In the genomic region with DNA sequence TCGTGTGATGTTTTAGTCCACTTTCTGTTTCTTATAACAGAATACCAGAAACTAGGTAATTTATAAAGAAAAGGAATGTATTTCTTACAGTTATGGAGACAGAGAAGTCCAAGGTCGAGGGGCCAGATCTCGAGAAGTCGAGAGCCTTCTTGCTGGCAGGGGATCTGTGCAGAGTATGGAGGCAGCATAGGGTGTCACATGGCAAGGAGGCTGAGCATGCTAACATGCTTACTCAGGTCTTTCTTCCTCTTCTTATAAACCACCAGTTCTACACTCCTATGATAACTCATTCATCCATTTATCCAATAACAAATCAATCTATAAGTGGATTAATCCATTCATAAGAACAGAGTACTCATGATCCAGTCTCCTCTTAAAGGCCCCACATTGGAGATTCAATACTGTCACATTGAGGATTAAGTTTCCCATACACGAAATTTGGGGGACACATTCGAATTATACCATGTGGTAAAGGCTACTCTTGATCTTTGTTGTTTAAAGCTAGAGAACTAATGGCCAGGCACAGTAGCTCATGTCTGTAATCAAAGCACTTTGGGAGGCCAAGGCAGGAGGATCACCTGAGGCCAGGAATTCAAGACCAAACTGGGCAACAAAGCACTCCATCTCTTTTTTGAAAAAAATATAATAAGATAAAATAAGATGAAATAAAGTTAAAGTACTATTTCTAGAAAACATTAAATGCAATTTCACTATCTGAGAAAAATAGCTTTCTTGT, we compare ENCODE assay signal across 9 cellular contexts. TPM values are rescaled to one million over a fixed set of nuclear protein-coding genes. Genes with fewer than 3 reads are reported as not detected.
DNase-seq lines count a peak whose midpoint lies in the region; ATAC-seq, FAIRE-seq and TF ChIP-seq lines count a peak whose summit lies in the region.
"Had no signal": no experiment of that assay in that cellular context is flagged by ENCODE, and none has a peak within 500 bp of the region (broad histone marks: within the 10 kb centered on the region; RNA-seq: fewer than 3 reads in every experiment).

No MANE protein-coding gene starts in this region.

- no peaks in the 10 kb centered on the region for H3K27me3 Mint-ChIP-seq in activated naive CD4-positive, alpha-beta T cell treated with anti-CD3 and anti-CD28 coated beads for 36 hours (ENCODE audit: low read depth)

- peaks cover 45% of the 10 kb centered on the region for H3K4me1 Mint-ChIP-seq in activated naive CD4-positive, alpha-beta T cell treated with anti-CD3 and anti-CD28 coated beads for 36 hours (ENCODE audit: low read depth)

- DNase-seq in activated naive CD4-positive, alpha-beta T cell treated with anti-CD3 and anti-CD28 coated beads for 36 hours = peak; percentile 12
- DNase-seq in activated naive CD4-positive, alpha-beta T cell treated with anti-CD3 and anti-CD28 coated beads, Interleukin-2, amount 50 U/mL, for 16 hours = no peak
- DNase-seq in RWPE2 (ENCODE audit: low spot score) (no peak), endothelial cell of umbilical vein (ENCODE audit: low read depth, low spot score) (peak; percentile 11), D721Med (ENCODE audit: insufficient read length, low spot score) (no peak)
- no peak for DNase-seq in activated CD4-positive, CD25-positive, alpha-beta regulatory T cell treated with anti-CD3 and anti-CD28 coated beads, Interleukin-2, amount 50 U/mL, for 72 hours
- DNase-seq: cerebellar nuclear complex had no signal

- no peak for TF ChIP-seq CTCF in RWPE2 (IDR thresholded peaks at IDR 0.05; ENCODE audit: poor library complexity, severe bottlenecking)
- no peak for TF ChIP-seq CTCF in endothelial cell of umbilical vein (IDR thresholded peaks at IDR 0.05; ENCODE audit: extremely low read depth in 1 of 2, insufficient read depth in 1 of 2, low read depth in 1 of 2, low read length in 2 of 2)
- TF ChIP-seq CTCF in D721Med (IDR thresholded peaks at IDR 0.05; ENCODE audit: insufficient read depth, missing control alignments) = no peak

- H3K79me2 ChIP-seq in endothelial cell of umbilical vein (ENCODE audit: control insufficient read depth, insufficient read depth, low read length) = peaks cover 38% of the 10 kb centered on the region

- H4K20me1 ChIP-seq in endothelial cell of umbilical vein (replicated peaks; ENCODE audit: control insufficient read depth, extremely low read depth, insufficient read depth, low read length) = no peaks in the 10 kb centered on the region

- H3K27ac ChIP-seq in RWPE2 (ENCODE audit: poor library complexity, severe bottlenecking) (peak overlapping the region; percentile 85), endothelial cell of umbilical vein (ENCODE audit: insufficient read depth, low read depth, low read length) (no peak overlapping the region), stomach smooth muscle (ENCODE audit: low read length) (no peak overlapping the region)

- peaks cover 19% of the 10 kb centered on the region for H3K4me1 ChIP-seq in RWPE2 (ENCODE audit: insufficient read depth, poor library complexity, severe bottlenecking)
- H3K4me1 ChIP-seq in endothelial cell of umbilical vein (ENCODE audit: control insufficient read depth, extremely low read depth, insufficient read depth, low read length) = peaks cover 20% of the 10 kb centered on the region
- H3K4me1 ChIP-seq in stomach smooth muscle (ENCODE audit: control insufficient read depth, insufficient read depth, low read length) = no peaks in the 10 kb centered on the region

- peaks cover 2% of the 10 kb centered on the region for H3K9me3 Mint-ChIP-seq in activated naive CD4-positive, alpha-beta T cell treated with anti-CD3 and anti-CD28 coated beads for 36 hours

- POLR2A ChIA-PET in endothelial cell of umbilical vein (lab: Charles Lee) = no interaction called here

- peak overlapping the region; percentile 94 for H3K4me2 ChIP-seq in endothelial cell of umbilical vein (ENCODE audit: insufficient read depth, low read length)

- peak overlapping the region; percentile 84 for H3K4me3 ChIP-seq in RWPE2 (ENCODE audit: severe bottlenecking)
- H3K4me3 ChIP-seq in endothelial cell of umbilical vein (replicated peaks in 1 of 3; ENCODE audit: insufficient read depth in 1 of 3, low read depth in 1 of 3, low read length in 3 of 3) = peak overlapping the region in 1 of 3 experiments; percentile 91
- H3K4me3 ChIP-seq in stomach smooth muscle (ENCODE audit: low read length in 2 of 2) = peak overlapping the region; percentile 7 to 93

- dilution Hi-C loops in endothelial cell of umbilical vein (cut with MboI; ENCODE audit: extremely low pct_ligation_motif_present, low sequenced_read_pairs) = no loop called here

- FAIRE-seq in endothelial cell of umbilical vein (lab: Jason Lieb, UNC) (no peak), D721Med (lab: Jason Lieb, UNC) (no peak)

- TF ChIP-seq POLR2A in endothelial cell of umbilical vein (IDR thresholded peaks at IDR 0.05; ENCODE audit: low read depth, low read length) = no peak

- no peaks in the 10 kb centered on the region for H3K9me1 ChIP-seq in endothelial cell of umbilical vein (replicated peaks; ENCODE audit: control insufficient read depth, extremely low read depth, insufficient read depth, low read length)

- peak overlapping the region; percentile 1 for H3K27ac Mint-ChIP-seq in activated naive CD4-positive, alpha-beta T cell treated with anti-CD3 and anti-CD28 coated beads for 36 hours

- H3K9me3 ChIP-seq in RWPE2 (ENCODE audit: severe bottlenecking) = no peaks in the 10 kb centered on the region
- H3K9me3 ChIP-seq in endothelial cell of umbilical vein (replicated peaks; ENCODE audit: control insufficient read depth, insufficient read depth, low read length) = no peaks in the 10 kb centered on the region
- H3K9me3 ChIP-seq in stomach smooth muscle (ENCODE audit: control insufficient read depth in 2 of 2, low read length in 2 of 2) = no peaks in the 10 kb centered on the region

- H3K36me3 ChIP-seq in RWPE2 (ENCODE audit: low read depth) = peaks cover 58% of the 10 kb centered on the region
- H3K36me3 ChIP-seq in endothelial cell of umbilical vein (ENCODE audit: control insufficient read depth in 2 of 2, extremely low read depth in 1 of 2, insufficient read depth in 2 of 2, low read length in 2 of 2) = no peaks in the 10 kb centered on the region
- no peaks in the 10 kb centered on the region for H3K36me3 ChIP-seq in stomach smooth muscle (ENCODE audit: control insufficient read depth in 2 of 2, insufficient read depth in 2 of 2, low read length in 2 of 2)

- no peak for ATAC-seq in RWPE2 (ENCODE audit: low read depth)
- ATAC-seq in GM18873 (IDR thresholded peaks at IDR 0.05; ENCODE audit: low FRiP score, unreplicated experiment) = no peak

- CTCF ChIA-PET in activated naive CD4-positive, alpha-beta T cell treated with anti-CD3 and anti-CD28 coated beads for 36 hours (lab: Charles Lee) = interaction anchor here (0.7 kb wide), 1 partner anchor 51 kb away, joined by 3 read pairs; no protein-coding TSS in a partner anchor
- CTCF ChIA-PET in endothelial cell of umbilical vein (lab: Charles Lee) = interaction anchor here (1.0 to 2.8 kb wide), 4 partner anchors 37 to 200 kb away, joined by 3 to 62 read pairs (median 4); no protein-coding TSS in a partner anchor

- H2AFZ ChIP-seq in endothelial cell of umbilical vein (ENCODE audit: low read depth, low read length) = no peak overlapping the region

- peak overlapping the region; percentile 99 for H3K4me3 Mint-ChIP-seq in activated naive CD4-positive, alpha-beta T cell treated with anti-CD3 and anti-CD28 coated beads for 36 hours

- H3K9ac ChIP-seq in endothelial cell of umbilical vein (replicated peaks; ENCODE audit: extremely low read depth, insufficient read depth, low read length) (no peak overlapping the region), stomach smooth muscle (ENCODE audit: low read length in 2 of 2) (no peak overlapping the region)

- no peaks in the 10 kb centered on the region for H3K27me3 ChIP-seq in RWPE2 (ENCODE audit: insufficient read depth, poor library complexity, severe bottlenecking)
- no peaks in the 10 kb centered on the region for H3K27me3 ChIP-seq in endothelial cell of umbilical vein (ENCODE audit: control insufficient read depth in 2 of 2, insufficient read depth in 2 of 2, low read length in 2 of 2)
- H3K27me3 ChIP-seq in stomach smooth muscle (ENCODE audit: control insufficient read depth in 1 of 2, insufficient read depth in 2 of 2, low read length in 2 of 2) = no peaks in the 10 kb centered on the region

- intact Hi-C loops in activated naive CD4-positive, alpha-beta T cell treated with anti-CD3 and anti-CD28 coated beads for 36 hours (cut with micrococcal nuclease) = loop anchor here (2.0 to 5.0 kb wide), 5 partner anchors 13 to 1477 kb away; partner anchors contain the start of genes ASF1A, FAM184A, KPNA5 and TSPYL4
- intact Hi-C loops in endothelial cell of umbilical vein (cut with micrococcal nuclease) = loop anchor here (5.0 kb wide), 2 partner anchors 333 to 787 kb away; partner anchors contain the start of gene VGLL2

- BruUV-seq in endothelial cell of umbilical vein (replicated peaks; lab: Mats Ljungman, UMichigan) = no TSS peak

- H3K36me3 Mint-ChIP-seq in activated naive CD4-positive, alpha-beta T cell treated with anti-CD3 and anti-CD28 coated beads for 36 hours (ENCODE audit: low read depth) = peaks cover 35% of the 10 kb centered on the region

TF ChIP-seq in endothelial cell of umbilical vein, 7 proteins besides CTCF, POLR2A, EP300 and RAD21 (continues in another document):
- no peak for TF ChIP-seq EZH2 (IDR thresholded peaks at IDR 0.05; ENCODE audit: borderline replicate concordance, low read depth, low read length, severe bottlenecking)
- no peak for TF ChIP-seq JUN (IDR thresholded peaks at IDR 0.05; ENCODE audit: borderline replicate concordance, insufficient read depth, insufficient read length, low read depth)
- TF ChIP-seq GATA2 (IDR thresholded peaks at IDR 0.05; ENCODE audit: insufficient read depth, insufficient read length, low read depth, low read length) = no peak
- TF ChIP-seq POLR2AphosphoS5 (IDR thresholded peaks at IDR 0.05; ENCODE audit: insufficient read depth, low read depth, low read length) = no peak
- TF ChIP-seq FOS (IDR thresholded peaks at IDR 0.05; ENCODE audit: borderline replicate concordance, insufficient read depth, low read length) = no peak
- TF ChIP-seq MAX (IDR thresholded peaks at IDR 0.05; ENCODE audit: insufficient read depth, insufficient read length) = no peak

RNA-seq across cellular contexts. Expression of gene GOPC, which starts 2.1 kb away (rescaled TPM):
- 1 to 10 TPM; 7.2 to 7.5 TPM for total RNA-seq in activated naive CD4-positive, alpha-beta T cell treated with anti-CD3 and anti-CD28 coated beads for 36 hours
- 21.3 and 22.8 TPM in 2 replicates for total RNA-seq in endothelial cell of umbilical vein
- 5.8 and 7.8 TPM in 2 replicates for polyA plus RNA-seq in endothelial cell of umbilical vein
- 8.9 TPM in 2 replicates for polyA plus RNA-seq in endothelial cell of umbilical vein (2011; cell fraction: cytosol; rRNA removed)
- polyA plus RNA-seq in endothelial cell of umbilical vein (2011; cell fraction: nucleus; rRNA removed) = 16.9 and 23.3 TPM in 2 replicates
- 18.2 and 22.8 TPM in 2 replicates for polyA plus RNA-seq in endothelial cell of umbilical vein (2012)
- 10.3 and 11.7 TPM in 2 replicates for polyA minus RNA-seq in endothelial cell of umbilical vein
- 9.5 TPM for polyA minus RNA-seq in endothelial cell of umbilical vein (2011; cell fraction: cytosol; rRNA and poly(A)+ RNA removed)
- 10.5 and 10.6 TPM in 2 replicates for polyA minus RNA-seq in endothelial cell of umbilical vein (2011; cell fraction: nucleus; rRNA and poly(A)+ RNA removed)

Comparison
In these comparisons a context has a peak if more than half of its experiments do, and no peak if none do; other contexts are left out.
1. DNase-seq: peak in activated naive CD4-positive, alpha-beta T cell treated with anti-CD3 and anti-CD28 coated beads for 36 hours (single experiment) and endothelial cell of umbilical vein (single experiment); none in activated naive CD4-positive, alpha-beta T cell treated with anti-CD3 and anti-CD28 coated beads, Interleukin-2, amount 50 U/mL, for 16 hours (single experiment), RWPE2 (single experiment), activated CD4-positive, CD25-positive, alpha-beta regulatory T cell treated with anti-CD3 and anti-CD28 coated beads, Interleukin-2, amount 50 U/mL, for 72 hours (single experiment) and D721Med (single experiment).